1 cellular context compared by ENCODE assay signal in genomic region chr10:77921395-77921794, GRCh38.
TF ChIP-seq lines count a peak whose summit lies in the region.

No MANE protein-coding gene starts in this region.

TF ChIP-seq in HEK293, 187 proteins besides CTCF, POLR2A, EP300 and RAD21 (continued from another document):
- no peak for TF ChIP-seq ZNF18 (tag by site-specific recombination; IDR thresholded peaks at IDR 0.05)
- TF ChIP-seq ZNF76 (tag by site-specific recombination; IDR thresholded peaks at IDR 0.05; ENCODE audit: borderline replicate concordance, low read depth) = no peak
- no peak for TF ChIP-seq BCL11B (tag by site-specific recombination; IDR thresholded peaks at IDR 0.05; ENCODE audit: low read depth)
- no peak for TF ChIP-seq ZNF223 (tag by site-specific recombination; IDR thresholded peaks at IDR 0.05)
- TF ChIP-seq ZNF521 (tag by site-specific recombination; IDR thresholded peaks at IDR 0.05) = no peak
- peak; percentile 61 for TF ChIP-seq EGR2 (tag by site-specific recombination; IDR thresholded peaks at IDR 0.05; ENCODE audit: low read depth)
- no peak for TF ChIP-seq OSR2 (tag by site-specific recombination; IDR thresholded peaks at IDR 0.05)
- TF ChIP-seq SP7 (tag by site-specific recombination; IDR thresholded peaks at IDR 0.05) = 0 out of 2 replicates have a peak, but pooled peaks have one; percentile 10
- no peak for TF ChIP-seq ZNF585B (tag by site-specific recombination; IDR thresholded peaks at IDR 0.05)
- no peak for TF ChIP-seq ZNF433 (tag by site-specific recombination; IDR thresholded peaks at IDR 0.05; ENCODE audit: low read depth)
- no peak for TF ChIP-seq ZEB2 (tag by site-specific recombination; IDR thresholded peaks at IDR 0.05)
- peak; percentile 34; the same call in 1 of the 2 replicates for TF ChIP-seq ZNF600 (tag by site-specific recombination; IDR thresholded peaks at IDR 0.05)
TF ChIP-seq in HEK293: peak in this region for 4.
